ENCODE assay signal across 8 cellular contexts in the genomic region with DNA sequence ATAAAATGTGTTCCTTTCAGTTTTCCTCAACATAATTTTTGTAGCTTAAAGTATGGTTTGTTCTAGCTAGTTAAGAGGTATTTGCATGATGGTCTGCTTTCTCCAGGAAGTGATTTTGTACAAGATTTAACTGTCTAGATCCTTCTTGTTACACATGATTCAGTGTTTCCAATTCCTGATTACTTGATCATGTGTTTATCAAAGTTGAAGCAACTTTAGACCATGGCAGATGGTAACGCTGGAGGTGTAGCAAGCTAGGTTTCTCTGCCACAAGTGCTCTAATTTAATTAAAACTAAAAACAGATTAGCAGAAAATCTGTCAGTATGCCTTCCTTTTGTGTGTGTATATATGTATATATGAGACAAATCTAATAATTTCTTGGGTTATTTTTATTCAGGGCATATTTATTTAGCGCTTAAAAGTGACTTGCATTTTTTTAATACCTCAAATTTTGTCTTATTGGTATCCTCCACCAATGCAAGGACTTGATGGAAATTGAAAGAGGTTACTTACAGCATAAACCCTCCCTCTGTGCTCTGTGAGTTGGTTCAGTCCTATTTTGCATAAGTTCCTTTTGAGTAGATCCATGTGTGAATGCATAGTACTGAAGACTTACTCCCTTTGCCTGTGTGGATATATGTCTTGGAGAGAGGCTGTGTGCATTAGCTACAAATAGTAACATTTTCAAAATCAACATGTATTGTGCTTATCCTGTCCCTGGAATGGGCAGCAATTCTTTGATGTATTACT.
A peak's percentile ranks its signal among the peaks of the same experiment; 100 is the strongest.
DNase-seq lines count a peak whose midpoint lies in the region; ATAC-seq, FAIRE-seq and TF ChIP-seq lines count a peak whose summit lies in the region.

No MANE protein-coding gene starts in this region.

- H3K27me3 Mint-ChIP-seq in mesothelial cell of epicardium (ENCODE audit: low read depth): no peaks in the 10 kb centered on the region
- H3K27me3 Mint-ChIP-seq in Calu3 (ENCODE audit: unreplicated experiment): no peaks in the 10 kb centered on the region

- peaks cover 77% of the 10 kb centered on the region for H3K4me1 Mint-ChIP-seq in mesothelial cell of epicardium
- peaks cover 53% of the 10 kb centered on the region for H3K4me1 Mint-ChIP-seq in Calu3 (ENCODE audit: low read depth, unreplicated experiment)

- DNase-seq in NCI-H187 treated with DMSO at 0.1 percent for 48 hours (lab: John Stamatoyannopoulos, UW) (peak; percentile 70), astrocyte of the spinal cord (ENCODE audit: low read depth, low spot score) (peak; percentile 95), mesothelial cell of epicardium (ENCODE audit: low spot score in 2 of 2, unreplicated experiment in 2 of 2) (no peak), Calu3 (no peak), SKM-1 (lab: John Stamatoyannopoulos, UW; ENCODE audit: unreplicated experiment) (no peak)

- CTCF ChIA-PET in Calu3 (lab: Charles Lee): interaction anchor here (0.6 to 1.3 kb wide), 4 partner anchors 22 to 323 kb away, joined by 3 to 5 read pairs (median 4); no protein-coding TSS in a partner anchor

- intact Hi-C loops in Calu3 (cut with micrococcal nuclease; ENCODE audit: unreplicated experiment): no loop called here

- peak overlapping the region; percentile 65 for H3K4me3 ChIP-seq in astrocyte of the spinal cord (ENCODE audit: low read depth, low read length)

- FAIRE-seq in G401.6 (lab: Jason Lieb, UNC): peak; percentile 33

- H3K36me3 Mint-ChIP-seq in mesothelial cell of epicardium (no peaks in the 10 kb centered on the region), Calu3 (ENCODE audit: insufficient read depth, unreplicated experiment) (no peaks in the 10 kb centered on the region)

- TF ChIP-seq CTCF in astrocyte of the spinal cord (IDR thresholded peaks at IDR 0.05; ENCODE audit: low read depth, low read length): no peak
- TF ChIP-seq CTCF in mesothelial cell of epicardium (IDR thresholded peaks at IDR 0.05; ENCODE audit: unreplicated experiment): no peak
- TF ChIP-seq CTCF in Calu3 (IDR thresholded peaks at IDR 0.05; ENCODE audit: unreplicated experiment): no peak

- in situ Hi-C loops in astrocyte of the spinal cord (cut with HindIII; ENCODE audit: low sequenced_read_pairs): no loop called here

- no peaks in the 10 kb centered on the region for H3K9me3 Mint-ChIP-seq in mesothelial cell of epicardium
- H3K9me3 Mint-ChIP-seq in Calu3 (ENCODE audit: low read depth, unreplicated experiment): no peaks in the 10 kb centered on the region

- no TSS peak for BruUV-seq in Calu3 (replicated peaks; lab: Mats Ljungman, UMichigan)

- H3K4me3 Mint-ChIP-seq in mesothelial cell of epicardium: peak overlapping the region; percentile 82
- H3K4me3 Mint-ChIP-seq in Calu3 (ENCODE audit: low read depth, unreplicated experiment): no peak overlapping the region

- H3K27ac Mint-ChIP-seq in mesothelial cell of epicardium (peak overlapping the region; percentile 93), Calu3 (ENCODE audit: unreplicated experiment) (no peak overlapping the region)

- ATAC-seq in HG02678 (IDR thresholded peaks at IDR 0.05; ENCODE audit: unreplicated experiment) (no peak), GM21825 (IDR thresholded peaks at IDR 0.05; ENCODE audit: unreplicated experiment) (no peak)

Comparison
In these comparisons a context has a peak if more than half of its experiments do, and no peak if none do; other contexts are left out.
1. DNase-seq: peak in NCI-H187 treated with DMSO at 0.1 percent for 48 hours (single experiment) and astrocyte of the spinal cord (single experiment); none in mesothelial cell of epicardium (0 of 2), Calu3 (single experiment) and SKM-1 (single experiment).